Comparison of ENCODE assay signal across 23 cellular contexts in genomic region chr16:76278086-76278485, GRCh38. TPM values are rescaled to one million over a fixed set of nuclear protein-coding genes. Genes with fewer than 3 reads are reported as not detected.
"Had no signal": no experiment of that assay in that cellular context is flagged by ENCODE, and none has a peak within 500 bp of the region (broad histone marks: within the 10 kb centered on the region; RNA-seq: fewer than 3 reads in every experiment).

No MANE protein-coding gene starts in this region.

- H3K9me3 Mint-ChIP-seq: activated CD4-positive, alpha-beta T cell treated with anti-CD3 and anti-CD28 coated beads, Interleukin-2, amount 10 ng/mL, durations not matched to agents 24 days and 14 days; activated CD8-positive, alpha-beta T cell treated with anti-CD3 and anti-CD28 coated beads for 36 hours; dendritic cell treated with granulocyte-macrophage colony-stimulating factor and Interleukin-4, amounts not matched to agents 40 ng/mL and 50 ng/mL, for 4 days; nephron progenitor cell; type B pancreatic cell had no signal

- H3K27me3 ChIP-seq: esophagus squamous epithelium, right atrium auricular region, suprapubic skin had no signal

- H3K36me3 Mint-ChIP-seq: activated naive CD8-positive, alpha-beta T cell treated with anti-CD3 and anti-CD28 coated beads for 36 hours; T-cell; type B pancreatic cell had no signal

- H3K27ac ChIP-seq: esophagus squamous epithelium, left lung, prostate gland, right atrium auricular region, suprapubic skin had no signal

- H3K4me1 Mint-ChIP-seq: activated CD4-positive, alpha-beta T cell treated with anti-CD3 and anti-CD28 coated beads, Interleukin-2, amount 10 ng/mL, durations not matched to agents 24 days and 14 days; activated naive CD8-positive, alpha-beta T cell treated with anti-CD3 and anti-CD28 coated beads for 36 hours; activated T-helper 17 cell treated with anti-CD3 and anti-CD28 coated beads, Interleukin-2, amount 50 U/mL, for 72 hours; nephron progenitor cell; T-cell had no signal

- H3K4me3 Mint-ChIP-seq: activated CD4-positive, alpha-beta T cell treated with anti-CD3 and anti-CD28 coated beads, Interleukin-2, amount 10 ng/mL, durations not matched to agents 24 days and 14 days; activated CD8-positive, alpha-beta T cell treated with anti-CD3 and anti-CD28 coated beads for 36 hours; activated naive CD8-positive, alpha-beta T cell treated with anti-CD3 and anti-CD28 coated beads for 36 hours; activated T-helper 17 cell treated with anti-CD3 and anti-CD28 coated beads, Interleukin-2, amount 50 U/mL, for 72 hours; dendritic cell treated with granulocyte-macrophage colony-stimulating factor and Interleukin-4, amounts not matched to agents 40 ng/mL and 50 ng/mL, for 4 days; T-cell; type B pancreatic cell had no signal

- H3K4me1 ChIP-seq: esophagus squamous epithelium, left lung, prostate gland, right atrium auricular region, suprapubic skin had no signal

- H3K27me3 Mint-ChIP-seq: activated CD4-positive, alpha-beta T cell treated with anti-CD3 and anti-CD28 coated beads, Interleukin-2, amount 10 ng/mL, durations not matched to agents 24 days and 14 days; activated CD8-positive, alpha-beta T cell treated with anti-CD3 and anti-CD28 coated beads for 36 hours; activated naive CD8-positive, alpha-beta T cell treated with anti-CD3 and anti-CD28 coated beads for 36 hours; activated T-helper 17 cell treated with anti-CD3 and anti-CD28 coated beads, Interleukin-2, amount 50 U/mL, for 72 hours had no signal

- DNase-seq: activated CD4-positive, alpha-beta T cell treated with anti-CD3 and anti-CD28 coated beads, Interleukin-2, amount 10 ng/mL, durations not matched to agents 24 days and 14 days; activated CD8-positive, alpha-beta T cell treated with anti-CD3 and anti-CD28 coated beads for 36 hours; activated naive CD4-positive, alpha-beta T cell; activated naive CD8-positive, alpha-beta T cell treated with anti-CD3 and anti-CD28 coated beads for 36 hours; activated T-cell treated with anti-CD3 and anti-CD28 coated beads, Interleukin-2, amount 50 U/mL, for 1 hour; central memory CD4-positive, alpha-beta T cell; effector memory CD4-positive, alpha-beta T cell; esophagus squamous epithelium; left lung; nephron progenitor cell; occipital lobe; stimulated activated CD4-positive, alpha-beta T cell treated with anti-CD3 and anti-CD28 coated beads, Interleukin-2, amount 100 ng/mL, for 24 hours; stimulated activated naive CD4-positive, alpha-beta T cell treated with Interleukin-2 at 50 U/mL for 16 hours; T-cell had no signal

- H3K27ac Mint-ChIP-seq: activated CD4-positive, alpha-beta T cell treated with anti-CD3 and anti-CD28 coated beads, Interleukin-2, amount 10 ng/mL, durations not matched to agents 24 days and 14 days; activated CD8-positive, alpha-beta T cell treated with anti-CD3 and anti-CD28 coated beads for 36 hours; activated naive CD8-positive, alpha-beta T cell treated with anti-CD3 and anti-CD28 coated beads for 36 hours; activated T-helper 17 cell treated with anti-CD3 and anti-CD28 coated beads, Interleukin-2, amount 50 U/mL, for 72 hours; dendritic cell treated with granulocyte-macrophage colony-stimulating factor and Interleukin-4, amounts not matched to agents 40 ng/mL and 50 ng/mL, for 4 days; nephron progenitor cell; T-cell; type B pancreatic cell had no signal

- H3K36me3 ChIP-seq: esophagus squamous epithelium, left lung, prostate gland, right atrium auricular region, suprapubic skin had no signal

- H3K4me3 ChIP-seq: esophagus squamous epithelium, left lung, prostate gland, right atrium auricular region, suprapubic skin had no signal

- ATAC-seq: activated CD8-positive, alpha-beta T cell treated with anti-CD3 and anti-CD28 coated beads for 36 hours; activated T-helper 17 cell treated with anti-CD3 and anti-CD28 coated beads, Interleukin-2, amount 50 U/mL, for 72 hours; left lung; SK-N-SH treated with all-trans-retinoic acid at 6 μM for 48 hours; T-cell had no signal

RNA-seq across cellular contexts. Expression of gene CNTNAP4, which starts 0.9 kb away (rescaled TPM):
- total RNA-seq: activated CD4-positive, alpha-beta T cell treated with anti-CD3 and anti-CD28 coated beads, Interleukin-2, amount 10 ng/mL, durations not matched to agents 24 days and 14 days; activated CD8-positive, alpha-beta T cell treated with anti-CD3 and anti-CD28 coated beads for 36 hours; activated naive CD8-positive, alpha-beta T cell treated with anti-CD3 and anti-CD28 coated beads for 36 hours; activated T-helper 17 cell treated with anti-CD3 and anti-CD28 coated beads, Interleukin-2, amount 50 U/mL, for 72 hours; endothelial cell of umbilical vein; esophagus squamous epithelium; left lung; lung microvascular endothelial cell; right atrium auricular region; suprapubic skin; T-cell had no signal
- polyA plus RNA-seq: endothelial cell of umbilical vein had no signal
